10 cellular contexts compared by ENCODE assay signal in the genomic region with DNA sequence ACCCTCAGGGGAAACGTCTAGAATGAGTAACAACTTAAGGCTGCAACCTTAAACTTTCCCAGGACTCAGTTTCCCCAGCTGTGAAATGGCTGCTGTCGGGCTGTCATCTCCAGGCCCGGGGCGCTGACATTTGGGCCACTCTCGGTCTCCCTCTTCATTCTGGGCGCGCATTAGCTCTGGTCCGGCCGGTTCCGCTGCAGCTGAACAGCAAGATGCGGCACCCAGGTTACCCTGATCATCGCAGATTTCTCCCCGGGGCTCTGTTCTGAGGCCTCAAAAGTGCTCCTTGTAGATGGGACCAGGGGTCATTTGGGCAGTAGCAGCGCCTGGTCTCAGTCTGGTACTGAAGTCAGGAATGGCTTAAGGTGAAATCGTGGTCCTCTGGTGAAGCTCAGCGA. TPM values are rescaled to one million over a fixed set of nuclear protein-coding genes. Genes with fewer than 3 reads are reported as not detected.
DNase-seq lines count a peak whose midpoint lies in the region; ATAC-seq, FAIRE-seq and TF ChIP-seq lines count a peak whose summit lies in the region.
"Had no signal": no experiment of that assay in that cellular context is flagged by ENCODE, and none has a peak within 500 bp of the region (broad histone marks: within the 10 kb centered on the region; RNA-seq: fewer than 3 reads in every experiment).

No MANE protein-coding gene starts in this region.

- H3K79me2 ChIP-seq in keratinocyte (ENCODE audit: control insufficient read depth, insufficient read depth, low read length) = peaks cover 36% of the 10 kb centered on the region

- no peak for TF ChIP-seq CTCF in keratinocyte (optimal IDR thresholded peaks at IDR 0.05 in 1 of 3, IDR thresholded peaks at IDR 0.05 in 1 of 3, conservative IDR thresholded peaks at IDR 0.05 in 1 of 3; ENCODE audit: extremely low read depth in 1 of 3, insufficient read depth in 2 of 3, low read length in 3 of 3)

- CTCF ChIA-PET in activated naive CD4-positive, alpha-beta T cell treated with anti-CD3 and anti-CD28 coated beads for 36 hours (lab: Charles Lee) = interaction anchor here (0.7 to 1.1 kb wide), 4 partner anchors 8 to 29 kb away, joined by 3 read pairs; no protein-coding TSS in a partner anchor

- no peak for DNase-seq in activated naive CD4-positive, alpha-beta T cell treated with anti-CD3 and anti-CD28 coated beads for 36 hours
- DNase-seq in activated naive CD4-positive, alpha-beta T cell treated with Interleukin-2 at 50 U/mL for 16 hours = no peak
- DNase-seq in keratinocyte (ENCODE audit: low read depth, low spot score) (no peak), SIG-M5 treated with dmso at 0.1 percent for 504 hours (lab: John Stamatoyannopoulos, UW; ENCODE audit: unreplicated experiment) (no peak)
- DNase-seq in stimulated activated CD4-positive, alpha-beta T cell treated with anti-CD3 and anti-CD28 coated beads, Interleukin-2, amount 100 ng/mL, for 48 hours = no peak
- DNase-seq: NCI-H2227 treated with DMSO at 0.1 percent for 48 hours had no signal

- dilution Hi-C loops in keratinocyte (cut with MboI; ENCODE audit: extremely low pct_ligation_motif_present, low sequenced_read_pairs) = no loop called here

- H3K9me1 ChIP-seq in keratinocyte (ENCODE audit: control insufficient read depth, extremely low read depth, insufficient read depth, low read length) = peaks cover 3% of the 10 kb centered on the region

- H3K27me3 ChIP-seq in keratinocyte (ENCODE audit: control insufficient read depth, extremely low read depth, insufficient read depth, low read length) (no peaks in the 10 kb centered on the region), subcutaneous abdominal adipose tissue (ENCODE audit: control insufficient read depth in 5 of 5, insufficient read depth in 4 of 5, low read length in 5 of 5) (no peaks in the 10 kb centered on the region)

- no peak overlapping the region for H3K27ac Mint-ChIP-seq in activated naive CD4-positive, alpha-beta T cell treated with anti-CD3 and anti-CD28 coated beads for 36 hours
- H3K27ac Mint-ChIP-seq in activated naive CD8-positive, alpha-beta T cell = peak overlapping the region; percentile 81

- H3K4me3 ChIP-seq in keratinocyte (ENCODE audit: control insufficient read depth in 2 of 3, extremely low read depth in 1 of 3, insufficient read depth in 2 of 3, low read depth in 1 of 3, low read length in 3 of 3) (peak overlapping the region in 2 of 3 experiments; percentile 72 to 74), subcutaneous abdominal adipose tissue (ENCODE audit: low read depth in 1 of 5, low read length in 5 of 5) (peak overlapping the region; percentile 46 to 75 (median 64))
- H3K4me3 ChIP-seq: mucosa of descending colon had no signal

- peak overlapping the region; percentile 91 for H3K9ac ChIP-seq in keratinocyte (ENCODE audit: control insufficient read depth, extremely low read depth, insufficient read depth, low read length)
- no peak overlapping the region for H3K9ac ChIP-seq in subcutaneous abdominal adipose tissue (ENCODE audit: low read length in 5 of 5)

- no peak for ATAC-seq in GM21717 (IDR thresholded peaks at IDR 0.05; ENCODE audit: unreplicated experiment)
- ATAC-seq: mucosa of descending colon had no signal

- no peak overlapping the region for H3K27ac ChIP-seq in keratinocyte (ENCODE audit: control insufficient read depth, insufficient read depth, low read length)
- no peak overlapping the region for H3K27ac ChIP-seq in subcutaneous abdominal adipose tissue (ENCODE audit: low read depth, low read length)

- peak overlapping the region; percentile 98 for H3K4me2 ChIP-seq in keratinocyte (ENCODE audit: control insufficient read depth, extremely low read depth, insufficient read depth, low read depth, low read length)

- H3K36me3 Mint-ChIP-seq in activated naive CD4-positive, alpha-beta T cell treated with anti-CD3 and anti-CD28 coated beads for 36 hours (ENCODE audit: low read depth) = peaks cover 3% of the 10 kb centered on the region
- no peaks in the 10 kb centered on the region for H3K36me3 Mint-ChIP-seq in activated naive CD8-positive, alpha-beta T cell

- H3K9me3 Mint-ChIP-seq in activated naive CD4-positive, alpha-beta T cell treated with anti-CD3 and anti-CD28 coated beads for 36 hours = peaks cover 4% of the 10 kb centered on the region
- no peaks in the 10 kb centered on the region for H3K9me3 Mint-ChIP-seq in activated naive CD8-positive, alpha-beta T cell (ENCODE audit: low read depth)

- H3K4me1 Mint-ChIP-seq in activated naive CD4-positive, alpha-beta T cell treated with anti-CD3 and anti-CD28 coated beads for 36 hours (ENCODE audit: low read depth) = peaks cover 8% of the 10 kb centered on the region
- peaks cover 10% of the 10 kb centered on the region for H3K4me1 Mint-ChIP-seq in activated naive CD8-positive, alpha-beta T cell (ENCODE audit: low read depth)

- H3K27me3 Mint-ChIP-seq in activated naive CD4-positive, alpha-beta T cell treated with anti-CD3 and anti-CD28 coated beads for 36 hours (ENCODE audit: low read depth) = peaks cover 15% of the 10 kb centered on the region
- H3K27me3 Mint-ChIP-seq in activated naive CD8-positive, alpha-beta T cell = peaks cover 2% of the 10 kb centered on the region

- intact Hi-C loops in activated naive CD4-positive, alpha-beta T cell treated with anti-CD3 and anti-CD28 coated beads for 36 hours (cut with micrococcal nuclease) = loop anchor here (5.0 kb wide), 2 partner anchors 83 to 228 kb away; a partner anchor contains a TSS

- H4K20me1 ChIP-seq in keratinocyte (ENCODE audit: control insufficient read depth, extremely low read depth, insufficient read depth, low read length) = no peaks in the 10 kb centered on the region

- peak overlapping the region; percentile 66 for H2AFZ ChIP-seq in keratinocyte (ENCODE audit: control insufficient read depth, low read length)

- FAIRE-seq in keratinocyte (lab: Jason Lieb, UNC) = no peak

- H3K9me3 ChIP-seq in keratinocyte (ENCODE audit: control insufficient read depth, low read depth, low read length) (no peaks in the 10 kb centered on the region), subcutaneous abdominal adipose tissue (ENCODE audit: control insufficient read depth in 5 of 5, low read length in 5 of 5) (peaks cover 0 to 11% (median 4%) of the 10 kb centered on the region in 5 donors)
- H3K9me3 ChIP-seq: mucosa of descending colon had no signal

- H3K36me3 ChIP-seq in keratinocyte (ENCODE audit: control insufficient read depth in 2 of 2, extremely low read depth in 1 of 2, insufficient read depth in 2 of 2, low read length in 2 of 2) (no peaks in the 10 kb centered on the region), subcutaneous abdominal adipose tissue (ENCODE audit: control insufficient read depth in 5 of 5, insufficient read depth in 5 of 5, low read length in 5 of 5) (no peaks in the 10 kb centered on the region)

- H3K4me3 Mint-ChIP-seq in activated naive CD4-positive, alpha-beta T cell treated with anti-CD3 and anti-CD28 coated beads for 36 hours = peak overlapping the region; percentile 82
- H3K4me3 Mint-ChIP-seq in activated naive CD8-positive, alpha-beta T cell = peak overlapping the region; percentile 90

- H3K4me1 ChIP-seq in keratinocyte (ENCODE audit: control insufficient read depth, extremely low read depth, insufficient read depth, low read length) (peaks cover 19% of the 10 kb centered on the region), subcutaneous abdominal adipose tissue (ENCODE audit: control insufficient read depth in 5 of 5, insufficient read depth in 5 of 5, low read length in 5 of 5) (peaks cover 2 to 28% (median 27%) of the 10 kb centered on the region in 5 donors)

RNA-seq across cellular contexts. Expression of a gene that starts 0.9 kb away (rescaled TPM):
- 1 to 10 TPM; 6.1 to 6.2 TPM for total RNA-seq in activated naive CD4-positive, alpha-beta T cell treated with anti-CD3 and anti-CD28 coated beads for 36 hours
- 9.6 to 17.2 TPM (median 12.8 TPM) in 3 replicates for polyA plus RNA-seq in keratinocyte
- polyA plus RNA-seq in keratinocyte (2011; ENCODE audit: low read depth) = 10.0 TPM
- 10.0 and 11.9 TPM in 2 replicates for polyA plus RNA-seq in keratinocyte (2011; cell fraction: cytosol; rRNA removed)
- polyA plus RNA-seq in keratinocyte (2011; cell fraction: nucleus; rRNA removed) = 16.2 and 17.3 TPM in 2 replicates
- polyA plus RNA-seq in keratinocyte (2012; ENCODE audit: low replicate concordance) = 15.5 and 15.9 TPM in 2 replicates
- 8.8 to 16.8 TPM (median 13.5 TPM) in 3 replicates for polyA minus RNA-seq in keratinocyte
- 7.1 TPM for polyA minus RNA-seq in keratinocyte (2011; cell fraction: cytosol; rRNA and poly(A)+ RNA removed)
- polyA minus RNA-seq in keratinocyte (2011; cell fraction: nucleus; rRNA and poly(A)+ RNA removed) = 6.8 and 11.6 TPM in 2 replicates

RNA-seq across cellular contexts. Expression of a gene that starts 57.8 kb away (rescaled TPM):
- 10 to 100 TPM; 18.8 to 22.0 TPM for total RNA-seq in activated naive CD4-positive, alpha-beta T cell treated with anti-CD3 and anti-CD28 coated beads for 36 hours
- polyA plus RNA-seq in keratinocyte = 4.7 to 17.8 TPM (median 5.5 TPM) in 3 replicates
- 7.1 TPM for polyA plus RNA-seq in keratinocyte (2011; ENCODE audit: low read depth)
- polyA plus RNA-seq in keratinocyte (2011; cell fraction: cytosol; rRNA removed) = 7.3 and 10.1 TPM in 2 replicates
- 37.9 and 81.1 TPM in 2 replicates for polyA plus RNA-seq in keratinocyte (2011; cell fraction: nucleus; rRNA removed)
- 19.4 and 29.7 TPM in 2 replicates for polyA plus RNA-seq in keratinocyte (2012; ENCODE audit: low replicate concordance)
- polyA minus RNA-seq in keratinocyte = 15.1 to 65.2 TPM (median 19.5 TPM) in 3 replicates
- polyA minus RNA-seq in keratinocyte (2011; cell fraction: cytosol; rRNA and poly(A)+ RNA removed) = 12.3 TPM
- polyA minus RNA-seq in keratinocyte (2011; cell fraction: nucleus; rRNA and poly(A)+ RNA removed) = 23.0 and 32.1 TPM in 2 replicates
